In genomic region chr3:119405315-119405714, GRCh38 we compare ENCODE assay signal across 32 cellular contexts.
"Had no signal": no experiment of that assay in that cellular context is flagged by ENCODE, and none has a peak within 500 bp of the region (broad histone marks: within the 10 kb centered on the region; RNA-seq: fewer than 3 reads in every experiment).

No MANE protein-coding gene starts in this region.

- H3K27ac ChIP-seq: cardiac muscle cell, KMS-11, Peyer's patch, VCaP had no signal

- H3K4me2 ChIP-seq: KMS-11 had no signal

- H3K4me1 ChIP-seq: Peyer's patch had no signal

- H3K9ac ChIP-seq: KMS-11 had no signal

- ATAC-seq: activated CD8-positive, alpha-beta memory T cell treated with anti-CD3 and anti-CD28 coated beads, Interleukin-2, amount 10 ng/mL, durations not matched to agents 7 days and 5 days; PC-3 had no signal

- H3K27me3 ChIP-seq: cardiac muscle cell, Peyer's patch had no signal

- H3K4me3 ChIP-seq: cardiac muscle cell, Peyer's patch had no signal

- H3K9me3 ChIP-seq: Peyer's patch had no signal

- DNase-seq: activated B cell treated with CpG ODN at 0.5 μM for 24 hours; activated CD4-positive, alpha-beta memory T cell treated with anti-CD3 and anti-CD28 coated beads, Interleukin-2, amount 10 ng/mL, durations not matched to agents 7 days and 5 days; activated CD4-positive, alpha-beta T cell treated with anti-CD3 and anti-CD28 coated beads for 4 hours; activated CD4-positive, alpha-beta T cell treated with anti-CD3 and anti-CD28 coated beads, Interleukin-2, amount 50 U/mL, for 1 hour; activated CD4-positive, CD25-positive, alpha-beta regulatory T cell treated with anti-CD3 and anti-CD28 coated beads, Interleukin-2, amount 50 U/mL, for 72 hours; activated CD8-positive, alpha-beta memory T cell treated with anti-CD3 and anti-CD28 coated beads for 24 hours; activated CD8-positive, alpha-beta memory T cell treated with anti-CD3 and anti-CD28 coated beads, Interleukin-2, amount 10 ng/mL, durations not matched to agents 7 days and 5 days; activated CD8-positive, alpha-beta memory T cell treated with anti-CD3 and anti-CD28 coated beads, Interleukin-2, amount 50 U/mL, for 48 hours; activated effector memory CD4-positive, alpha-beta T cell treated with Interleukin-2 at 50 U/mL for 16 hours; activated naive CD4-positive, alpha-beta T cell treated with anti-CD3 and anti-CD28 coated beads, Interleukin-2, amount 50 U/mL, for 16 hours; activated naive CD8-positive, alpha-beta T cell treated with anti-CD3 and anti-CD28 coated beads for 36 hours; activated T-cell treated with anti-CD3 and anti-CD28 coated beads, Interleukin-2, amount 50 U/mL, for 48 hours; amniotic stem cell; aorta; MM.1S; MV-4-11; NCI-H1092; NCI-H1436 treated with DMSO at 0.1 percent for 48 hours; NCI-H1694 treated with DMSO at 0.1 percent for 48 hours; NCI-H2029; NCI-H510A; NCI-H526 treated with DMSO at 0.1 percent for 48 hours; PC-3; Peyer's patch; RPMI8226; SW 1271; T-helper 1 cell; T-helper 2 cell; T-helper 9 cell had no signal
